In the genomic region with DNA sequence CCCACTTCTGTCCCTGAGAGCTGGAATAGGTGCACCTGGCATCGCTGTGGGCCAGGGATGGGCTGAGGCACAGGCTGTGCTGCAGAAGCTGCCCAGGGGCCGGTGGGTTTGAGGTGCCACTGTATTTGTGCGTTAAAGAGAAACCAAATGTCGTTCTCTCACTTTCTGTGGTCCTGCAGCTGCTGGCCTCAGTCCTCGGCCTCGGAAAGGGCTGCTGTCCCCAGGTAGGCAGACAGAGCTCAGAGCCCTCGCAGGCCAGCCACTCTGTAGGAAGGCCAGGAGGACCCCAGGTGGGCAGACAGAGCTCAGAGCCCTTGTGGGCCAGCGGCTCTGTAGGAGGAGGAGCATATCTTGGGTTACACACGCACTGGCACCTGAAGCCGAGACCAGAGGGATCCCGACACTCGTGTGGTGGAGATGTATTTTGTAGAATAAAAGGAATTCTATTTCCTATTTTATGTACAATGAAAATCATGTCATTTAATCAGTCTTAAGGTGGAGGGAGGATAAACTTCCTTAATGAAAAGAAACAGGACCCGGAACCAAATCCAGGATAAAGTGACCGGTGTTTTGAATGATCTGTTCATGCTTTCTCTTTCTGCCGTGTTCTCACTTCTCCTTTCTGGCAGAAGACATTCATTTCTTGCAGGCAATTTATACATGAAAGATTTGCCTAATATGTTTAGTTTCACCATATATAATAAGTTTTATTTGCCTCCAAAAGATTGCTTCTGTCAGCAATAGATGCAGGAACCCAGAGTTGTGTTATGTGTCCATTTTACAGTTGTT, we compare ENCODE assay signal across 8 cellular contexts. TPM values are rescaled to one million over a fixed set of nuclear protein-coding genes. Genes with fewer than 3 reads are reported as not detected.
DNase-seq lines count a peak whose midpoint lies in the region; ATAC-seq, FAIRE-seq and TF ChIP-seq lines count a peak whose summit lies in the region.

No MANE protein-coding gene starts in this region.

- peak overlapping the region; percentile 92 for H3K27ac Mint-ChIP-seq in osteocyte (ENCODE audit: unreplicated experiment)

- BruUV-seq in GM12878 (replicated peaks; lab: Mats Ljungman, UMichigan), result TSS peak; percentile 74

- no peaks in the 10 kb centered on the region for H3K36me3 ChIP-seq in GM12878 (ENCODE audit: control insufficient read depth in 2 of 2, insufficient read depth in 2 of 2, low read length in 1 of 2)

- H3K9ac ChIP-seq in GM12878 (ENCODE audit: control insufficient read depth, insufficient read depth, low read length), result peak overlapping the region; percentile 68

- CTCF ChIA-PET in GM12878 (lab: Yijun Ruan, JAX), result interaction anchor here (0.7 to 2.7 kb wide), 2 partner anchors 41 kb away, joined by 3 to 14 read pairs; no protein-coding TSS in a partner anchor

- peaks cover 43% of the 10 kb centered on the region for H3K4me1 Mint-ChIP-seq in osteocyte (ENCODE audit: unreplicated experiment)

- FAIRE-seq in GM12878 (lab: Jason Lieb, UNC), result peak; percentile 98

- H3K4me3 Mint-ChIP-seq in osteocyte (ENCODE audit: unreplicated experiment), result peak overlapping the region; percentile 62

- RAD21 ChIA-PET in GM12878 (lab: Charles Lee; ENCODE audit: unreplicated experiment), result interaction anchor here (1.6 to 5.0 kb wide), 2 partner anchors 32 to 39 kb away, joined by 5 to 22 read pairs; no protein-coding TSS in a partner anchor

- H3K4me1 ChIP-seq in GM12878 (ENCODE audit: control insufficient read depth, insufficient read depth, low read length), result peaks cover 21% of the 10 kb centered on the region

- no peaks in the 10 kb centered on the region; the same call in 2 of the 3 replicates for H3K9me3 ChIP-seq in GM12878 (replicated peaks; ENCODE audit: control insufficient read depth, insufficient read depth, low read length)

- POLR2A ChIA-PET in GM12878 (lab: Charles Lee), result interaction anchor here (1.7 kb wide), 1 partner anchor 32 kb away, joined by 10 read pairs; no protein-coding TSS in a partner anchor

- 12% methylated on average over 15 of the region's 15 CpGs for WGBS in GM12878 (ENCODE audit: insufficient coverage, insufficient replicate concordance, low lambda C conversion rate, missing lambda C conversion rate)

- peaks cover 2% of the 10 kb centered on the region for H3K36me3 Mint-ChIP-seq in osteocyte (ENCODE audit: unreplicated experiment)

- TF ChIP-seq CTCF in GM12878 (IDR thresholded peaks at IDR 0.05 in 2 of 3, conservative IDR thresholded peaks at IDR 0.05 in 1 of 3; ENCODE audit: control insufficient read depth in 2 of 3, extremely low read depth in 1 of 3, insufficient read depth in 1 of 3, low read depth in 3 of 3, low read length in 3 of 3), result no peak
- no peak for TF ChIP-seq CTCF in osteocyte (IDR thresholded peaks at IDR 0.05)

- TF ChIP-seq POLR2A in GM12878 (IDR thresholded peaks at IDR 0.05; ENCODE audit: low read depth, low read length), result no peak

- no peaks in the 10 kb centered on the region for H3K27me3 Mint-ChIP-seq in osteocyte (ENCODE audit: unreplicated experiment)

- H3K9me3 Mint-ChIP-seq in osteocyte (ENCODE audit: unreplicated experiment), result no peaks in the 10 kb centered on the region

- peak overlapping the region; percentile 52 for H3K4me2 ChIP-seq in GM12878 (ENCODE audit: control insufficient read depth, insufficient read depth)

- no peaks in the 10 kb centered on the region for H3K79me2 ChIP-seq in GM12878 (ENCODE audit: control insufficient read depth, insufficient read depth, low read length)

- in situ Hi-C loops in GM12878 (cut with MboI), result no loop called here

- peak overlapping the region; percentile 91 for H3K27ac ChIP-seq in GM12878 (ENCODE audit: control insufficient read depth, insufficient read depth)

- no peaks in the 10 kb centered on the region for H4K20me1 ChIP-seq in GM12878 (ENCODE audit: control insufficient read depth, insufficient read depth)

- TF ChIP-seq RAD21 in GM12878 (IDR thresholded peaks at IDR 0.05; ENCODE audit: insufficient read depth, low read depth, low read length), result no peak

- intact Hi-C loops in GM12878 (cut with micrococcal nuclease; ENCODE audit: unreplicated experiment), result loop anchor here (1.0 to 2.0 kb wide), 2 partner anchors 15 to 32 kb away; no protein-coding TSS in a partner anchor

- H2AFZ ChIP-seq in GM12878 (ENCODE audit: control insufficient read depth, low read depth, low read length), result no peak overlapping the region; the same call in 1 of the 2 replicates

- peak; percentile 39 to 82; a peak in 3 of 4 replicates for TF ChIP-seq EP300 in GM12878 (IDR thresholded peaks at IDR 0.05; ENCODE audit: borderline replicate concordance in 1 of 2, control insufficient read depth in 1 of 2, low read depth in 2 of 2, low read length in 2 of 2)

- H3K4me3 ChIP-seq in GM12878, result peak overlapping the region; percentile 77

- DNase-seq in GM12878 (ENCODE audit: low read depth, low spot score) (peak; percentile 57), osteocyte (ENCODE audit: extremely low spot score, unreplicated experiment) (no peak), DMS53 treated with DMSO at 0.1 percent for 48 hours (lab: John Stamatoyannopoulos, UW; ENCODE audit: unreplicated experiment) (no peak), AG08395 (ENCODE audit: low spot score) (no peak), Ammon's horn (ENCODE audit: low spot score) (no peak)

- H3K27me3 ChIP-seq in GM12878 (replicated peaks in 1 of 2; ENCODE audit: control insufficient read depth in 2 of 2, insufficient read depth in 2 of 2, low read length in 1 of 2), result no peaks in the 10 kb centered on the region

- SMC1A ChIA-PET in GM12878 (lab: Charles Lee; ENCODE audit: uncharacterized antibody, unreplicated experiment), result interaction anchor here (1.2 to 1.6 kb wide), 3 partner anchors 32 to 40 kb away, joined by 3 read pairs; no protein-coding TSS in a partner anchor

- ATAC-seq in GM19025 (IDR thresholded peaks at IDR 0.05; ENCODE audit: low read depth, unreplicated experiment) (peak; percentile 42), HG03139 (IDR thresholded peaks at IDR 0.05; ENCODE audit: unreplicated experiment) (peak; percentile 41), GM12878 (peak; percentile 72), GM18519 (IDR thresholded peaks at IDR 0.05; ENCODE audit: low FRiP score, unreplicated experiment) (no peak)

TF ChIP-seq in GM12878, 131 proteins besides CTCF, POLR2A, EP300 and RAD21 (continues in another document):
- TF ChIP-seq MEF2A (IDR thresholded peaks at IDR 0.05; ENCODE audit: insufficient read depth, low read depth, low read length), result 0 out of 2 replicates have a peak, but pooled peaks have one; percentile 33
- TF ChIP-seq, protein P1, sequence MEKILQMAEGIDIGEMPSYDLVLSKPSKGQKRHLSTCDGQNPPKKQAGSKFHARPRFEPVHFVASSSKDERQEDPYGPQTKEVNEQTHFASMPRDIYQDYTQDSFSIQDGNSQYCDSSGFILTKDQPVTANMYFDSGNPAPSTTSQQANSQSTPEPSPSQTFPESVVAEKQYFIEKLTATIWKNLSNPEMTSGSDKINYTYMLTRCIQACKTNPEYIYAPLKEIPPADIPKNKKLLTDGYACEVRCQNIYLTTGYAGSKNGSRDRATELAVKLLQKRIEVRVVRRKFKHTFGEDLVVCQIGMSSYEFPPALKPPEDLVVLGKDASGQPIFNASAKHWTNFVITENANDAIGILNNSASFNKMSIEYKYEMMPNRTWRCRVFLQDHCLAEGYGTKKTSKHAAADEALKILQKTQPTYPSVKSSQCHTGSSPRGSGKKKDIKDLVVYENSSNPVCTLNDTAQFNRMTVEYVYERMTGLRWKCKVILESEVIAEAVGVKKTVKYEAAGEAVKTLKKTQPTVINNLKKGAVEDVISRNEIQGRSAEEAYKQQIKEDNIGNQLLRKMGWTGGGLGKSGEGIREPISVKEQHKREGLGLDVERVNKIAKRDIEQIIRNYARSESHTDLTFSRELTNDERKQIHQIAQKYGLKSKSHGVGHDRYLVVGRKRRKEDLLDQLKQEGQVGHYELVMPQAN (conservative IDR thresholded peaks at IDR 0.05), result no peak
- no peak for TF ChIP-seq ZSCAN29 (IDR thresholded peaks at IDR 0.05)
- TF ChIP-seq, protein P2, sequence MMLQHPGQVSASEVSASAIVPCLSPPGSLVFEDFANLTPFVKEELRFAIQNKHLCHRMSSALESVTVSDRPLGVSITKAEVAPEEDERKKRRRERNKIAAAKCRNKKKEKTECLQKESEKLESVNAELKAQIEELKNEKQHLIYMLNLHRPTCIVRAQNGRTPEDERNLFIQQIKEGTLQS (IDR thresholded peaks at IDR 0.05; ENCODE audit: borderline replicate concordance, extremely low read depth, low read depth, low read length), result no peak
- TF ChIP-seq MEF2B (IDR thresholded peaks at IDR 0.05; ENCODE audit: partially characterized antibody, poor library complexity, severe bottlenecking), result no peak
- TF ChIP-seq FOXM1 (IDR thresholded peaks at IDR 0.05; ENCODE audit: low read depth, low read length), result peak; percentile 39; the same call in 1 of the 2 replicates
- peak; percentile 89 for TF ChIP-seq IRF4 (IDR thresholded peaks at IDR 0.05; ENCODE audit: low read depth, low read length)
- TF ChIP-seq BRCA1 (IDR thresholded peaks at IDR 0.05; ENCODE audit: low read depth, low read length), result no peak
- 0 out of 2 replicates have a peak, but pooled peaks have one; percentile 65 for TF ChIP-seq HDGF (IDR thresholded peaks at IDR 0.05)
- TF ChIP-seq SIN3A (IDR thresholded peaks at IDR 0.05; ENCODE audit: low read depth, low read length), result no peak
- no peak for TF ChIP-seq TCF3 (IDR thresholded peaks at IDR 0.05; ENCODE audit: borderline replicate concordance, insufficient read depth, low read depth, low read length)
- no peak for TF ChIP-seq CHD2 (IDR thresholded peaks at IDR 0.05; ENCODE audit: borderline replicate concordance, low read depth, low read length)
- no peak for TF ChIP-seq NBN (IDR thresholded peaks at IDR 0.05)
- peak; percentile 87 for TF ChIP-seq IKZF1 (conservative IDR thresholded peaks at IDR 0.05)

RNA-seq across cellular contexts. Expression of a gene that starts 54.4 kb away (rescaled TPM):
- not detected in 2 replicates for total RNA-seq in GM12878 (2013; cell fraction: nucleolus; rRNA removed)
- not detected in 2 replicates for total RNA-seq in GM12878 (2014; rRNA removed)
- not detected in 2 replicates for total RNA-seq in GM12878 (2014; rRNA removed; fragmentation: Illumina TruSeq; extraction: Trizol)
- total RNA-seq in GM12878 (2021), result 0.38 TPM in 1 of 2 replicates, not detected in the other
- not detected for polyA plus RNA-seq in GM12878 (2011; ENCODE audit: low read depth)
- polyA plus RNA-seq in GM12878 (2011; rRNA removed), result not detected in 2 replicates
- polyA plus RNA-seq in GM12878 (2011; cell fraction: cytosol; rRNA removed), result not detected in 2 replicates
- polyA plus RNA-seq in GM12878 (2011; cell fraction: nucleus; rRNA removed), result not detected in 2 replicates
- polyA plus RNA-seq in GM12878 (2012), result not detected in 2 replicates
- polyA plus RNA-seq in GM12878 (2014; fragmentation: Illumina TruSeq; extraction: Trizol), result not detected in 2 replicates
- not detected for polyA plus RNA-seq in GM12878 (2014; fragmentation: Nextera tagmentation; extraction: Ambion mirVana)
- not detected in 2 replicates for polyA plus RNA-seq in GM12878 (2014; rRNA removed)
- polyA plus RNA-seq in GM12878 (2016; fragmentation: Nextera tagmentation; extraction: Ambion mirVana), result not detected
- not detected in 2 replicates for polyA minus RNA-seq in GM12878 (2011; rRNA and poly(A)+ RNA removed)
- not detected in 2 replicates for polyA minus RNA-seq in GM12878 (2011; cell fraction: cytosol; rRNA and poly(A)+ RNA removed)
- polyA minus RNA-seq in GM12878 (2011; cell fraction: nucleus; rRNA and poly(A)+ RNA removed), result not detected in 2 replicates
- total RNA-seq in osteocyte, result 0.50 and 0.54 TPM in 2 replicates
